In the genomic region with DNA sequence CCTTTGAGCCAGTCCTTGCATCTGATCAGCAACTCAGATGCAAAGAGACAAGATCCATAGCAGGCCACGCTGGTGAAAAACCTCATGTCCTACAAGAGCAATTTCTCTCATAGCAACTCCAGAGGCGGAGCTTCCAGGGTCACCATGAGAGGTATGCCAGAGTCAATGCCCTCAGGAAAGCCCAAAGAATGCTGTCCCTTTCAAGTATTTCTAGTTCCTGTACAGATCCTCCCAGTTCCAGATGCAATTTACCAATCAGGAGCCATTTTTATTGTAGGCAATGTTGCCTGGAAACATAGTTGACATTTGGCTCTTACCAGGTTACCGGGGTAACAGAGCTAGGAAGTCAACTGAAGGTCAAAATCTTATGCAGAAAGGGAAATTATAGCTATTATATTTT, we compare ENCODE assay signal across 17 cellular contexts. TPM values are rescaled to one million over a fixed set of nuclear protein-coding genes. Genes with fewer than 3 reads are reported as not detected.
DNase-seq lines count a peak whose midpoint lies in the region; ATAC-seq and TF ChIP-seq lines count a peak whose summit lies in the region.
"Had no signal": no experiment of that assay in that cellular context is flagged by ENCODE, and none has a peak within 500 bp of the region (broad histone marks: within the 10 kb centered on the region; RNA-seq: fewer than 3 reads in every experiment).

No MANE protein-coding gene starts in this region.

- peak; percentile 9 for DNase-seq in COLO668 (lab: John Stamatoyannopoulos, UW; ENCODE audit: unreplicated experiment)
- DNase-seq in DMS153 (lab: John Stamatoyannopoulos, UW) = peak; percentile 78
- DNase-seq in NCI-H510A treated with DMSO at 0.1 percent for 48 hours (lab: John Stamatoyannopoulos, UW) = peak; percentile 8
- no peak for DNase-seq in middle frontal gyrus (ENCODE audit: extremely low spot score, low spot score)
- DNase-seq in CD14-positive monocyte (ENCODE audit: low spot score) = no peak
- DNase-seq: activated B cell treated with CpG ODN at 0.5 μM for 24 hours; activated CD8-positive, alpha-beta memory T cell treated with anti-CD3 and anti-CD28 coated beads, Interleukin-2, amount 10 ng/mL, durations not matched to agents 7 days and 5 days; activated effector memory CD4-positive, alpha-beta T cell treated with anti-CD3 and anti-CD28 coated beads, Interleukin-2, amount 50 U/mL, for 16 hours; C1 segment of cervical spinal cord; midbrain; T-cell had no signal

- TF ChIP-seq CTCF in CD14-positive monocyte (IDR thresholded peaks at IDR 0.05) = no peak

- H3K4me3 ChIP-seq in mesodermal cell (ENCODE audit: extremely low read depth, insufficient read depth, low read length, poor library complexity, severe bottlenecking) = no peak overlapping the region
- H3K4me3 ChIP-seq: gastroesophageal sphincter, Peyer's patch, skin epidermis had no signal

- peak overlapping the region; percentile 20 for H3K27ac ChIP-seq in mesodermal cell (ENCODE audit: low read depth, low read length, severe bottlenecking)
- H3K27ac ChIP-seq: gastroesophageal sphincter, Peyer's patch, skin epidermis had no signal

- 77 to 90% methylated on average over 2 of the region's 3 CpGs for WGBS in mesodermal cell (ENCODE audit: insufficient coverage in 2 of 2), 2 experiments

- no peak overlapping the region for H3K4me3 Mint-ChIP-seq in CD14-positive monocyte
- H3K4me3 Mint-ChIP-seq: activated B cell treated with CpG ODN at 0.5 μM for 24 hours; activated CD8-positive, alpha-beta memory T cell treated with anti-CD3 and anti-CD28 coated beads, Interleukin-2, amount 10 ng/mL, durations not matched to agents 7 days and 5 days; stimulated activated naive CD8-positive, alpha-beta T cell treated with anti-CD3 and anti-CD28 coated beads, Interleukin-15, Interleukin-2, amounts not matched to agents 100 ng/mL and 50 ng/mL, for 24 hours; T-cell had no signal

- intact Hi-C loops in CD14-positive monocyte (cut with micrococcal nuclease) = no loop called here

- peak overlapping the region in 3 of 7 donors; percentile 4 to 11 (median 10) for H3K27ac Mint-ChIP-seq in CD14-positive monocyte
- H3K27ac Mint-ChIP-seq: activated CD8-positive, alpha-beta memory T cell treated with anti-CD3 and anti-CD28 coated beads, Interleukin-2, amount 10 ng/mL, durations not matched to agents 7 days and 5 days; stimulated activated naive CD8-positive, alpha-beta T cell treated with anti-CD3 and anti-CD28 coated beads, Interleukin-15, Interleukin-2, amounts not matched to agents 100 ng/mL and 50 ng/mL, for 24 hours; T-cell had no signal

- no peaks in the 10 kb centered on the region for H3K4me1 ChIP-seq in mesodermal cell (ENCODE audit: control insufficient read depth, insufficient read depth, low read length, poor library complexity, severe bottlenecking)

- H3K4me1 Mint-ChIP-seq in CD14-positive monocyte = peaks cover 6% of the 10 kb centered on the region
- H3K4me1 Mint-ChIP-seq: activated CD8-positive, alpha-beta memory T cell treated with anti-CD3 and anti-CD28 coated beads, Interleukin-2, amount 10 ng/mL, durations not matched to agents 7 days and 5 days; T-cell had no signal

- H3K36me3 ChIP-seq in mesodermal cell (ENCODE audit: control insufficient read depth, insufficient read depth, low read length) = no peaks in the 10 kb centered on the region
- H3K36me3 ChIP-seq: gastroesophageal sphincter, Peyer's patch had no signal

- H3K36me3 Mint-ChIP-seq in CD14-positive monocyte = peaks cover 57 to 84% of the 10 kb centered on the region in 2 donors
- H3K36me3 Mint-ChIP-seq: activated CD8-positive, alpha-beta memory T cell treated with anti-CD3 and anti-CD28 coated beads, Interleukin-2, amount 10 ng/mL, durations not matched to agents 7 days and 5 days; T-cell had no signal

- peaks cover 0 to 1% (median 0%) of the 10 kb centered on the region in 3 donors for H3K27me3 Mint-ChIP-seq in CD14-positive monocyte (ENCODE audit: low read depth in 3 of 3)
- H3K27me3 Mint-ChIP-seq: activated B cell treated with CpG ODN at 0.5 μM for 24 hours; activated CD8-positive, alpha-beta memory T cell treated with anti-CD3 and anti-CD28 coated beads, Interleukin-2, amount 10 ng/mL, durations not matched to agents 7 days and 5 days; stimulated activated naive CD8-positive, alpha-beta T cell treated with anti-CD3 and anti-CD28 coated beads, Interleukin-15, Interleukin-2, amounts not matched to agents 100 ng/mL and 50 ng/mL, for 24 hours; T-cell had no signal

- H3K9me3 Mint-ChIP-seq in CD14-positive monocyte = no peaks in the 10 kb centered on the region
- H3K9me3 Mint-ChIP-seq: activated B cell treated with CpG ODN at 0.5 μM for 24 hours; stimulated activated naive CD8-positive, alpha-beta T cell treated with anti-CD3 and anti-CD28 coated beads, Interleukin-15, Interleukin-2, amounts not matched to agents 100 ng/mL and 50 ng/mL, for 24 hours; T-cell had no signal

- ATAC-seq in GM18909 (IDR thresholded peaks at IDR 0.05; ENCODE audit: poor library complexity, unreplicated experiment) = no peak
- ATAC-seq: activated CD8-positive, alpha-beta memory T cell treated with anti-CD3 and anti-CD28 coated beads, Interleukin-2, amount 10 ng/mL, durations not matched to agents 7 days and 5 days; gastroesophageal sphincter; T-cell had no signal

- H3K9me3 ChIP-seq in mesodermal cell (ENCODE audit: control insufficient read depth, low read length) = no peaks in the 10 kb centered on the region
- H3K9me3 ChIP-seq: gastroesophageal sphincter, Peyer's patch had no signal

RNA-seq across cellular contexts. Expression of a gene that starts 46.2 kb away (rescaled TPM):
- 103 TPM for polyA plus RNA-seq in mesodermal cell (2013, experiment 1 of 2)
- polyA plus RNA-seq in mesodermal cell (2013, experiment 2 of 2) = 124 TPM
- 10 to 100 TPM; 59.9 to 67.1 TPM for polyA plus RNA-seq in CD14-positive monocyte

Comparison
In these comparisons a context has a peak if more than half of its experiments do, and no peak if none do; other contexts are left out.
1. DNase-seq: peak in COLO668 (single experiment), DMS153 (single experiment) and NCI-H510A treated with DMSO at 0.1 percent for 48 hours (single experiment); none in middle frontal gyrus (single experiment) and CD14-positive monocyte (single experiment).